8 cellular contexts compared by ENCODE assay signal in the genomic region with DNA sequence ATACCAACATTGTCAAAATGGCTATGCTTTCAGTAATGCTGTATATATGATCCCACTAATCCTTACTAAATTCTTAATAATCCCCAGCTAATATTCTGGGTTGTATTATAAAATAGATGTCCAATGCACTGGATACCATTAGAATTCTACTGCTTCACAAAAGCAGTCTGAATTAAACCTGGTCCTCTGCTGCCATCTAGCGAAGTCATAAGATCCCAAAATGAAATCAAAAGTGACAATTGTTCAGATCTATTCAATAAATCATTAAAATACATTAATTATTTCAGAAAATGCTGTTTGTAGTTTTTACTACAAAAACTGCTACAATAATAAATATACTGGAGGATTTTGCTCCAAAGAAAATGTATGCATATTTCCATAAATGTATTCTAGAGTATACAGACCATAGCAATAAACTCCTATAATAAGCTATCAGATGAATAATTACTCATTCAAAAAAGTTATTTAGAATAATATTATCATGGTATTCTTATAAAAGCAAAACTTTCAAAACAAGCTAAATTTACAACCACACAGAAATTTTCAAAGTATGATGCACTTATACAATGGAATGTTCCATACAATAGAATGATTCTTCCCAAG.
A peak's percentile ranks its signal among the peaks of the same experiment; 100 is the strongest.
DNase-seq lines count a peak whose midpoint lies in the region; ATAC-seq and TF ChIP-seq lines count a peak whose summit lies in the region.

No MANE protein-coding gene starts in this region.

- H3K27ac Mint-ChIP-seq in activated CD4-positive, alpha-beta memory T cell treated with anti-CD3 and anti-CD28 coated beads, Interleukin-2, amount 10 ng/mL, durations not matched to agents 7 days and 5 days, result no peak overlapping the region

- POLR2A ChIA-PET in activated CD4-positive, alpha-beta memory T cell treated with anti-CD3 and anti-CD28 coated beads, Interleukin-2, amount 10 ng/mL, durations not matched to agents 7 days and 5 days (lab: Charles Lee), result no interaction called here

- TF ChIP-seq CTCF in retinal pigment epithelial cell (conservative IDR thresholded peaks at IDR 0.05; ENCODE audit: low read depth, low read length), result peak; percentile 56

- H3K4me1 Mint-ChIP-seq in activated CD4-positive, alpha-beta memory T cell treated with anti-CD3 and anti-CD28 coated beads, Interleukin-2, amount 10 ng/mL, durations not matched to agents 7 days and 5 days, result peaks cover 12% of the 10 kb centered on the region

- H3K4me3 Mint-ChIP-seq in activated CD4-positive, alpha-beta memory T cell treated with anti-CD3 and anti-CD28 coated beads, Interleukin-2, amount 10 ng/mL, durations not matched to agents 7 days and 5 days, result no peak overlapping the region

- H3K9me3 Mint-ChIP-seq in activated CD4-positive, alpha-beta memory T cell treated with anti-CD3 and anti-CD28 coated beads, Interleukin-2, amount 10 ng/mL, durations not matched to agents 7 days and 5 days, result no peaks in the 10 kb centered on the region

- peaks cover 6% of the 10 kb centered on the region for H3K36me3 Mint-ChIP-seq in activated CD4-positive, alpha-beta memory T cell treated with anti-CD3 and anti-CD28 coated beads, Interleukin-2, amount 10 ng/mL, durations not matched to agents 7 days and 5 days (ENCODE audit: low read depth)

- CTCF ChIA-PET in activated CD4-positive, alpha-beta memory T cell treated with anti-CD3 and anti-CD28 coated beads, Interleukin-2, amount 10 ng/mL, durations not matched to agents 7 days and 5 days (lab: Charles Lee), result interaction anchor here (0.6 to 2.9 kb wide), 23 partner anchors 9 to 1511 kb away, joined by 3 to 11 read pairs (median 4); a partner anchor contains a TSS

- ATAC-seq in GM18867 (IDR thresholded peaks at IDR 0.05; ENCODE audit: unreplicated experiment) (peak; percentile 52), HG03520 (IDR thresholded peaks at IDR 0.05; ENCODE audit: unreplicated experiment) (no peak), HG03460 (IDR thresholded peaks at IDR 0.05; ENCODE audit: unreplicated experiment) (no peak)

- DNase-seq in COLO668 (lab: John Stamatoyannopoulos, UW; ENCODE audit: unreplicated experiment) (peak; percentile 44), NCI-H2227 treated with DMSO at 0.1 percent for 48 hours (lab: John Stamatoyannopoulos, UW) (peak; percentile 48), glomerular endothelial cell (ENCODE audit: extremely low read depth, low read depth, low spot score) (peak; percentile 60), retinal pigment epithelial cell (ENCODE audit: low read depth) (no peak)
- peak; percentile 35 for DNase-seq in activated CD4-positive, alpha-beta memory T cell treated with anti-CD3 and anti-CD28 coated beads, Interleukin-2, amount 10 ng/mL, durations not matched to agents 7 days and 5 days

- no peak overlapping the region for H3K4me3 ChIP-seq in retinal pigment epithelial cell (ENCODE audit: low read length)

- H3K27me3 Mint-ChIP-seq in activated CD4-positive, alpha-beta memory T cell treated with anti-CD3 and anti-CD28 coated beads, Interleukin-2, amount 10 ng/mL, durations not matched to agents 7 days and 5 days, result no peaks in the 10 kb centered on the region
